ENCODE assay signal across 11 cellular contexts in the genomic region with DNA sequence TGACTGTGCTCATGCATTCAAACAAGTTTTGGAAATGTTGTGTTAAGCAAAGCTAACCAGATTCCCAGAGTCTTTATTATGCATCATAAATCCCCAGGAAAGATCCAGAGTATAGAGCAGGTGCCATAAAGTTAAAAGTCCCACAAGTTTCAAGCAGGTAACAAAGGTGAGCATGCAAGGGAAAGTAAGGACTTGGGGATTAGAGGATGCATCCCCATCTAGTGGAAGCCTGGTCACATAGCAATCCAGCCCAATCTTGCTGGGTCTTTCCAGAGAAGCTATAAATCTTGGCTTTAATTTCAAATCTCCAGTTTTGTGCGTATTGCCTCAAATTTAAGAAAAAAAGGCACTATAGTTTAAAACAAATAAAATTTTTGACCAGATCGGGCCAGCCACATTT.
A peak's percentile ranks its signal among the peaks of the same experiment; 100 is the strongest.
DNase-seq lines count a peak whose midpoint lies in the region; ATAC-seq and TF ChIP-seq lines count a peak whose summit lies in the region.
"Had no signal": no experiment of that assay in that cellular context is flagged by ENCODE, and none has a peak within 500 bp of the region (broad histone marks: within the 10 kb centered on the region; RNA-seq: fewer than 3 reads in every experiment).

No MANE protein-coding gene starts in this region.

- H3K27me3 Mint-ChIP-seq in immature natural killer cell (ENCODE audit: low read depth in 3 of 3): peaks cover 0 to 4% (median 0%) of the 10 kb centered on the region in 3 donors
- H3K27me3 Mint-ChIP-seq: dendritic cell treated with granulocyte-macrophage colony-stimulating factor and Interleukin-4, amounts not matched to agents 40 ng/mL and 50 ng/mL, for 4 days had no signal

- H3K9me2 ChIP-seq in hepatocyte (replicated peaks; ENCODE audit: insufficient read depth): no peaks in the 10 kb centered on the region

- no peak overlapping the region for H2AFZ ChIP-seq in hepatocyte

- WGBS in hepatocyte (ENCODE audit: low lambda C conversion rate, missing lambda C conversion rate): 85% methylated on average over 2 of the region's 2 CpGs

- peak; percentile 39 for TF ChIP-seq CTCF in AG09309 (IDR thresholded peaks at IDR 0.05; ENCODE audit: control insufficient read depth, insufficient read depth, low read depth, low read length, missing control alignments)
- peak; percentile 40 for TF ChIP-seq CTCF in hepatocyte (IDR thresholded peaks at IDR 0.05; ENCODE audit: poor library complexity)

- H3K27ac Mint-ChIP-seq in immature natural killer cell: no peak overlapping the region
- H3K27ac Mint-ChIP-seq: dendritic cell treated with granulocyte-macrophage colony-stimulating factor and Interleukin-4, amounts not matched to agents 40 ng/mL and 50 ng/mL, for 4 days had no signal

- peaks cover 35 to 83% (median 75%) of the 10 kb centered on the region in 6 donors for H3K9me3 Mint-ChIP-seq in immature natural killer cell

- no peak for ATAC-seq in GM19324 (IDR thresholded peaks at IDR 0.05; ENCODE audit: low FRiP score, unreplicated experiment)

- no peaks in the 10 kb centered on the region for H3K79me2 ChIP-seq in hepatocyte

- H3K4me3 Mint-ChIP-seq in immature natural killer cell: no peak overlapping the region
- H3K4me3 Mint-ChIP-seq: dendritic cell treated with granulocyte-macrophage colony-stimulating factor and Interleukin-4, amounts not matched to agents 40 ng/mL and 50 ng/mL, for 4 days had no signal

- H3K9me3 ChIP-seq in hepatocyte (ENCODE audit: low read depth): peaks cover 13% of the 10 kb centered on the region

- H3K36me3 ChIP-seq in H7 (replicated peaks; ENCODE audit: control insufficient read depth, insufficient read depth, low read length) (no peaks in the 10 kb centered on the region), hepatocyte (replicated peaks; ENCODE audit: insufficient read depth, low read depth) (no peaks in the 10 kb centered on the region)

- no peaks in the 10 kb centered on the region for H3K4me1 ChIP-seq in hepatocyte (ENCODE audit: insufficient read depth)
- H3K4me1 ChIP-seq: tibial artery had no signal

- H3K36me3 Mint-ChIP-seq in immature natural killer cell: peaks cover 17 to 29% (median 24%) of the 10 kb centered on the region in 3 donors

- H3K27me3 ChIP-seq in H7 (ENCODE audit: control insufficient read depth, insufficient read depth, low read length) (no peaks in the 10 kb centered on the region), hepatocyte (no peaks in the 10 kb centered on the region)
- H3K27me3 ChIP-seq: tibial artery had no signal

- H3K4me3 ChIP-seq in AG09309 (ENCODE audit: control insufficient read depth, low read depth, low read length): no peak overlapping the region
- H3K4me3 ChIP-seq in H7 (ENCODE audit: insufficient read depth, low read depth, low read length): no peak overlapping the region
- H3K4me3 ChIP-seq in hepatocyte: no peak overlapping the region
- H3K4me3 ChIP-seq: tibial artery had no signal

- H3K4me2 ChIP-seq in hepatocyte: no peak overlapping the region

- no peaks in the 10 kb centered on the region for H4K20me1 ChIP-seq in hepatocyte (ENCODE audit: insufficient read depth, poor library complexity, severe bottlenecking)

- H3K27ac ChIP-seq in hepatocyte: no peak overlapping the region
- H3K27ac ChIP-seq: tibial artery had no signal

- no peak for DNase-seq in AG09309 (ENCODE audit: low read depth)
- peak; percentile 39 for DNase-seq in H7
- DNase-seq in RKO (ENCODE audit: low spot score): peak; percentile 20
- peak; percentile 25 for DNase-seq in hepatocyte (ENCODE audit: low spot score)
- DNase-seq in immature natural killer cell: no peak
- DNase-seq in UCSD-AML1 (lab: John Stamatoyannopoulos, UW; ENCODE audit: unreplicated experiment): no peak
- DNase-seq in stimulated activated CD4-positive, alpha-beta T cell treated with anti-CD3 and anti-CD28 coated beads, Interleukin-2, amount 100 ng/mL, for 24 hours: no peak
- DNase-seq: stimulated activated CD4-positive, alpha-beta T cell treated with anti-CD3 and anti-CD28 coated beads, Interleukin-15, amount 100 ng/mL, for 24 hours; tibial artery had no signal

- H3K4me1 Mint-ChIP-seq in immature natural killer cell: no peaks in the 10 kb centered on the region

Comparison
In these comparisons a context has a peak if more than half of its experiments do, and no peak if none do; other contexts are left out.
1. DNase-seq: peak in H7 (single experiment), RKO (single experiment) and hepatocyte (single experiment); none in AG09309 (single experiment), immature natural killer cell (0 of 3), UCSD-AML1 (single experiment) and stimulated activated CD4-positive, alpha-beta T cell treated with anti-CD3 and anti-CD28 coated beads, Interleukin-2, amount 100 ng/mL, for 24 hours (0 of 2).